21 cellular contexts compared by ENCODE assay signal in the genomic region with DNA sequence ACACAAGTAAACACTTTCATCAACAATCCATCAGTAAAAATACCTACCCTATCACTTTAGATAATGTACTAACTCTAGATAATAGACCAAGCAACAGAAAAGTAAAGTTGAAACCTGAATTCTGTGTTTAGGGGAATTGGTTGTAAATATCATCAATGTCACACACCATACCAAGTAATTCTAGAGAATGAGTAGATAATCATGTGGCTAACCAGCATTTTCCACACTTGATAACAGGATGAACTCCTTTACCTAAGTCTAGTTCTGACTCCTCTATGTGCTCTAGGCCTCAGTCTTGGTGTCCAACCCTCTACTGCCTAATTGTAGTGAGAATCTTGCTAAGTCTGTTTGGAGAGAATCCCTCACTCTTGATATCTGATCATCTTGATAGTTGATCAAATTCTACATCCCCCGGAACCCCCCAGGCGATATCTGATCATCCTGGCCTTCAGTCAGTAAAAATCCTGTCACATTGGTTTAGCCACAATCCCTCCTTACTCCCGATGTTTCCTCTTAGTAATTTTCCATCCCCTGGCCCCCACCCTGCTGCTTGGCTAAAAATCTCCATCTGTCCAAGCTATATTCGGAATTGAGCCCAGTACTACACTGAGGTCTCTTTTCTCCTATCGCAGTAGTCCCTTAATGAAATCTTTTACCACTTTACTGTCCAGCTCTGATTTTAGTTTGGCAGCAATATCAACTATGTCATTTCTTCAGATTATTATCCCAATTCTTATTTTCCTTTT. TPM values are rescaled to one million over a fixed set of nuclear protein-coding genes. Genes with fewer than 3 reads are reported as not detected.
DNase-seq lines count a peak whose midpoint lies in the region; ATAC-seq, FAIRE-seq and TF ChIP-seq lines count a peak whose summit lies in the region.
"Had no signal": no experiment of that assay in that cellular context is flagged by ENCODE, and none has a peak within 500 bp of the region (broad histone marks: within the 10 kb centered on the region; RNA-seq: fewer than 3 reads in every experiment).

No MANE protein-coding gene starts in this region.

- H3K27ac Mint-ChIP-seq in stimulated activated naive CD8-positive, alpha-beta T cell treated with anti-CD3 and anti-CD28 coated beads, Interleukin-15, amount 100 ng/mL, for 72 hours: no peak overlapping the region
- no peak overlapping the region for H3K27ac Mint-ChIP-seq in naive thymus-derived CD8-positive, alpha-beta T cell
- H3K27ac Mint-ChIP-seq: CD4-positive, alpha-beta T cell had no signal

- H3K4me1 Mint-ChIP-seq in stimulated activated naive CD8-positive, alpha-beta T cell treated with anti-CD3 and anti-CD28 coated beads, Interleukin-15, amount 100 ng/mL, for 72 hours: no peaks in the 10 kb centered on the region
- H3K4me1 Mint-ChIP-seq in naive thymus-derived CD8-positive, alpha-beta T cell: no peaks in the 10 kb centered on the region

- TF ChIP-seq CTCF in D721Med (IDR thresholded peaks at IDR 0.05; ENCODE audit: insufficient read depth, missing control alignments) (no peak), esophagus muscularis mucosa (IDR thresholded peaks at IDR 0.05) (no peak)

- no peak for TF ChIP-seq EP300 in esophagus muscularis mucosa (IDR thresholded peaks at IDR 0.05)

- no peaks in the 10 kb centered on the region for H3K36me3 ChIP-seq in esophagus muscularis mucosa

- H3K27me3 ChIP-seq in esophagus muscularis mucosa: no peaks in the 10 kb centered on the region

- H3K4me3 Mint-ChIP-seq in stimulated activated naive CD8-positive, alpha-beta T cell treated with anti-CD3 and anti-CD28 coated beads, Interleukin-15, amount 100 ng/mL, for 72 hours: no peak overlapping the region
- no peak overlapping the region for H3K4me3 Mint-ChIP-seq in naive thymus-derived CD8-positive, alpha-beta T cell
- H3K4me3 Mint-ChIP-seq: CD4-positive, alpha-beta T cell had no signal

- H3K27ac ChIP-seq in cingulate gyrus (ENCODE audit: low read depth, low read length) (peak overlapping the region; percentile 97), esophagus muscularis mucosa (replicated peaks in 1 of 4) (no peak overlapping the region)
- H3K27ac ChIP-seq: A549 had no signal

- no peaks in the 10 kb centered on the region for H3K9me3 Mint-ChIP-seq in stimulated activated naive CD8-positive, alpha-beta T cell treated with anti-CD3 and anti-CD28 coated beads, Interleukin-15, amount 100 ng/mL, for 72 hours
- no peaks in the 10 kb centered on the region for H3K9me3 Mint-ChIP-seq in naive thymus-derived CD8-positive, alpha-beta T cell
- H3K9me3 Mint-ChIP-seq: CD4-positive, alpha-beta T cell had no signal

- intact Hi-C loops in esophagus muscularis mucosa (cut with DNase I): no loop called here

- peaks cover 4% of the 10 kb centered on the region for H3K27me3 Mint-ChIP-seq in stimulated activated naive CD8-positive, alpha-beta T cell treated with anti-CD3 and anti-CD28 coated beads, Interleukin-15, amount 100 ng/mL, for 72 hours
- H3K27me3 Mint-ChIP-seq in naive thymus-derived CD8-positive, alpha-beta T cell: peaks cover 0 to 17% (median 0%) of the 10 kb centered on the region in 5 donors

- peak; percentile 38 for FAIRE-seq in D721Med (lab: Jason Lieb, UNC)
- FAIRE-seq: A549, GM12891, GM18507 had no signal

- H3K4me1 ChIP-seq in esophagus muscularis mucosa: no peaks in the 10 kb centered on the region

- POLR2A ChIA-PET in naive thymus-derived CD8-positive, alpha-beta T cell (lab: Charles Lee): no interaction called here

- H3K36me3 Mint-ChIP-seq in naive thymus-derived CD8-positive, alpha-beta T cell: no peaks in the 10 kb centered on the region

- 89% methylated on average over 5 of the region's 5 CpGs for WGBS in esophagus muscularis mucosa

- DNase-seq in D721Med (ENCODE audit: insufficient read length, low spot score): no peak
- peak; percentile 82 for DNase-seq in NCI-H82 treated with DMSO at 0.1 percent for 48 hours (lab: John Stamatoyannopoulos, UW; ENCODE audit: unreplicated experiment)
- no peak for DNase-seq in stimulated activated naive CD8-positive, alpha-beta T cell treated with anti-CD3 and anti-CD28 coated beads, Interleukin-15, amount 100 ng/mL, for 72 hours
- DNase-seq in esophagus muscularis mucosa (ENCODE audit: extremely low spot score): no peak
- DNase-seq in naive thymus-derived CD8-positive, alpha-beta T cell: no peak
- DNase-seq: CD4-positive, alpha-beta T cell; DMS53; EL; GOT3; NCI-H1092 treated with DMSO at 0.1 percent for 48 hours; NCI-H2081; NCI-H446 treated with DMSO at 0.1 percent for 48 hours; Right ventricle myocardium superior had no signal

- no peak for TF ChIP-seq POLR2A in esophagus muscularis mucosa (IDR thresholded peaks at IDR 0.05; ENCODE audit: low read depth)

- H3K9me3 ChIP-seq in esophagus muscularis mucosa: no peaks in the 10 kb centered on the region
- H3K9me3 ChIP-seq: A549 had no signal

- H3K4me3 ChIP-seq in esophagus muscularis mucosa: no peak overlapping the region
- H3K4me3 ChIP-seq: A549 had no signal

- peak; percentile 61 for ATAC-seq in stimulated activated naive CD8-positive, alpha-beta T cell treated with anti-CD3 and anti-CD28 coated beads, Interleukin-15, amount 100 ng/mL, for 72 hours
- no peak for ATAC-seq in GM18909 (IDR thresholded peaks at IDR 0.05; ENCODE audit: poor library complexity, unreplicated experiment)
- ATAC-seq in naive thymus-derived CD8-positive, alpha-beta T cell: no peak
- ATAC-seq: A549 had no signal

RNA-seq across cellular contexts. Expression of gene SLCO1A2, which starts 3.4 kb away (rescaled TPM):
- under 1 TPM in 1 of 4 donors, not detected in 3; 0.19 TPM for total RNA-seq in esophagus muscularis mucosa
- total RNA-seq in naive thymus-derived CD8-positive, alpha-beta T cell: under 1 TPM; 0.05 to 0.34 TPM
- under 1 TPM in 1 of 3 donors, not detected in 2; 0.07 TPM for polyA plus RNA-seq in naive thymus-derived CD8-positive, alpha-beta T cell
- total RNA-seq: CD4-positive, alpha-beta T cell; OCI-LY7; Right ventricle myocardium superior had no signal
- polyA plus RNA-seq: BJ had no signal

RNA-seq across cellular contexts. Expression of gene IAPP, which starts 34.6 kb away (rescaled TPM):
- total RNA-seq in esophagus muscularis mucosa: not detected
- not detected for total RNA-seq in naive thymus-derived CD8-positive, alpha-beta T cell
- not detected for polyA plus RNA-seq in naive thymus-derived CD8-positive, alpha-beta T cell
- total RNA-seq: CD4-positive, alpha-beta T cell; LHCN-M2; OCI-LY7; Right ventricle myocardium superior had no signal
- polyA plus RNA-seq: BJ had no signal
